1 cellular context compared by ENCODE assay signal in the genomic region with DNA sequence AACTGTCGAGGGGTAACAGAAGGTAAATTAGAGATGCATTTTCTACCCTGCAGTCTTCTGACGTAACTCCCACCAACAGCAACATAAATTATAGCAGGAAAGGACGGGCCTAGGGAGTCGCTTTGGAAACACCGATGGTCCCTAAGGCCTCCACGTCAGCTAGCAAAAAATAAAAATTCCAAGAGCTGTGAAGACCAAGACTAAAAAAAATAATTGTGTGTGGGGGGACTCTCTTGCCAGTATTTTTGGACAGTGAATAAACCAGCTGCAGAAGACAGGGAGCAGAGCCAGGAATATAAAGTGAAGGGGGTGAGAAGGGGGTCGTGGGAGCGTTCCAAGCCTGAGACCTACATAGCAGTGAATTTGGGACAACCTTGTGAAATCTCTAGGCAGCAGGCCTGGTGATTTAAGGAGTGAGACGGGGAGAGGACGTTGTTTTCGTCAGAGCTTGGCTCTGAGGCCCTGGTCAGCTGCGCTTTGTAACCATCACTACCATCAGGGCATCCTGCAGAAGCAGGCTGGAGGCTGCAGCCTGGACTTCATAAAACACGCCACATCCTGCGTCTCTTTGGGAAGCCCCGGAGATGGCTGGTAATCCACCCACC.
TF ChIP-seq lines count a peak whose summit lies in the region.

No MANE protein-coding gene starts in this region.

TF ChIP-seq in liver, 16 proteins besides CTCF, POLR2A, EP300 and RAD21 (continued from another document):
- TF ChIP-seq, protein P1, sequence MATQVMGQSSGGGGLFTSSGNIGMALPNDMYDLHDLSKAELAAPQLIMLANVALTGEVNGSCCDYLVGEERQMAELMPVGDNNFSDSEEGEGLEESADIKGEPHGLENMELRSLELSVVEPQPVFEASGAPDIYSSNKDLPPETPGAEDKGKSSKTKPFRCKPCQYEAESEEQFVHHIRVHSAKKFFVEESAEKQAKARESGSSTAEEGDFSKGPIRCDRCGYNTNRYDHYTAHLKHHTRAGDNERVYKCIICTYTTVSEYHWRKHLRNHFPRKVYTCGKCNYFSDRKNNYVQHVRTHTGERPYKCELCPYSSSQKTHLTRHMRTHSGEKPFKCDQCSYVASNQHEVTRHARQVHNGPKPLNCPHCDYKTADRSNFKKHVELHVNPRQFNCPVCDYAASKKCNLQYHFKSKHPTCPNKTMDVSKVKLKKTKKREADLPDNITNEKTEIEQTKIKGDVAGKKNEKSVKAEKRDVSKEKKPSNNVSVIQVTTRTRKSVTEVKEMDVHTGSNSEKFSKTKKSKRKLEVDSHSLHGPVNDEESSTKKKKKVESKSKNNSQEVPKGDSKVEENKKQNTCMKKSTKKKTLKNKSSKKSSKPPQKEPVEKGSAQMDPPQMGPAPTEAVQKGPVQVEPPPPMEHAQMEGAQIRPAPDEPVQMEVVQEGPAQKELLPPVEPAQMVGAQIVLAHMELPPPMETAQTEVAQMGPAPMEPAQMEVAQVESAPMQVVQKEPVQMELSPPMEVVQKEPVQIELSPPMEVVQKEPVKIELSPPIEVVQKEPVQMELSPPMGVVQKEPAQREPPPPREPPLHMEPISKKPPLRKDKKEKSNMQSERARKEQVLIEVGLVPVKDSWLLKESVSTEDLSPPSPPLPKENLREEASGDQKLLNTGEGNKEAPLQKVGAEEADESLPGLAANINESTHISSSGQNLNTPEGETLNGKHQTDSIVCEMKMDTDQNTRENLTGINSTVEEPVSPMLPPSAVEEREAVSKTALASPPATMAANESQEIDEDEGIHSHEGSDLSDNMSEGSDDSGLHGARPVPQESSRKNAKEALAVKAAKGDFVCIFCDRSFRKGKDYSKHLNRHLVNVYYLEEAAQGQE (IDR thresholded peaks at IDR 0.05) = no peak
TF ChIP-seq in liver: peak in this region for 3.
